ENCODE assay signal across 14 cellular contexts in genomic region chr1:57017717-57018116, GRCh38. TPM values are rescaled to one million over a fixed set of nuclear protein-coding genes. Genes with fewer than 3 reads are reported as not detected.
DNase-seq lines count a peak whose midpoint lies in the region; ATAC-seq and TF ChIP-seq lines count a peak whose summit lies in the region.
"Had no signal": no experiment of that assay in that cellular context is flagged by ENCODE, and none has a peak within 500 bp of the region (broad histone marks: within the 10 kb centered on the region; RNA-seq: fewer than 3 reads in every experiment).

No MANE protein-coding gene starts in this region.

- peak overlapping the region in 4 of 5 experiments; percentile 63 to 93 (median 77) for H3K27ac Mint-ChIP-seq in brain
- H3K27ac Mint-ChIP-seq in activated CD4-positive, alpha-beta T cell treated with anti-CD3 and anti-CD28 coated beads, Interleukin-2, amount 10 ng/mL, durations not matched to agents 7 days and 5 days, result no peak overlapping the region

- H3K9me3 Mint-ChIP-seq in brain, result peaks cover 0 to 3% (median 0%) of the 10 kb centered on the region in 5 experiments
- no peaks in the 10 kb centered on the region for H3K9me3 Mint-ChIP-seq in activated CD4-positive, alpha-beta T cell treated with anti-CD3 and anti-CD28 coated beads, Interleukin-2, amount 10 ng/mL, durations not matched to agents 7 days and 5 days

- CTCF ChIA-PET in activated CD4-positive, alpha-beta T cell treated with anti-CD3 and anti-CD28 coated beads, Interleukin-2, amount 10 ng/mL, durations not matched to agents 7 days and 5 days (lab: Charles Lee), result no interaction called here

- no peak overlapping the region for H3K4me3 ChIP-seq in Jurkat, Clone E6-1 (ENCODE audit: low read length)
- H3K4me3 ChIP-seq in lower lobe of right lung (no peak overlapping the region), psoas muscle (no peak overlapping the region)
- H3K4me3 ChIP-seq: MG63 had no signal

- no peaks in the 10 kb centered on the region for H3K27me3 Mint-ChIP-seq in brain
- H3K27me3 Mint-ChIP-seq in activated CD4-positive, alpha-beta T cell treated with anti-CD3 and anti-CD28 coated beads, Interleukin-2, amount 10 ng/mL, durations not matched to agents 7 days and 5 days, result no peaks in the 10 kb centered on the region

- TF ChIP-seq CTCF in brain (conservative IDR thresholded peaks at IDR 0.05) (peak in 1 of 2 experiments; percentile 43), lower lobe of right lung (IDR thresholded peaks at IDR 0.05) (peak; percentile 12), psoas muscle (IDR thresholded peaks at IDR 0.05) (no peak)

- H3K27me3 ChIP-seq in lower lobe of right lung (ENCODE audit: low read depth), result no peaks in the 10 kb centered on the region
- H3K27me3 ChIP-seq in psoas muscle (ENCODE audit: insufficient read depth in 3 of 3, low read length in 2 of 3), result no peaks in the 10 kb centered on the region
- H3K27me3 ChIP-seq: MG63 had no signal

- H3K27ac ChIP-seq in lower lobe of right lung (no peak overlapping the region), psoas muscle (no peak overlapping the region)

- H3K4me1 ChIP-seq in lower lobe of right lung (no peaks in the 10 kb centered on the region), psoas muscle (no peaks in the 10 kb centered on the region)

- ATAC-seq in lower lobe of right lung (no peak), psoas muscle (no peak)

- H3K4me3 Mint-ChIP-seq in brain, result no peak overlapping the region
- no peak overlapping the region for H3K4me3 Mint-ChIP-seq in activated CD4-positive, alpha-beta T cell treated with anti-CD3 and anti-CD28 coated beads, Interleukin-2, amount 10 ng/mL, durations not matched to agents 7 days and 5 days

- DNase-seq in GM03348 (ENCODE audit: low spot score), result peak; percentile 17
- peak; percentile 42 for DNase-seq in Jurkat, Clone E6-1 (ENCODE audit: low read depth, low spot score)
- no peak for DNase-seq in lower lobe of right lung
- DNase-seq in cardiac septum (ENCODE audit: low spot score), result no peak
- no peak for DNase-seq in activated CD4-positive, alpha-beta T cell treated with anti-CD3 and anti-CD28 coated beads, Interleukin-2, amount 10 ng/mL, durations not matched to agents 7 days and 5 days
- DNase-seq in psoas muscle, result no peak
- no peak for DNase-seq in putamen (ENCODE audit: low spot score)
- DNase-seq: activated effector memory CD4-positive, alpha-beta T cell treated with anti-CD3 and anti-CD28 coated beads, Interleukin-2, amount 50 U/mL, for 16 hours; effector CD8-positive, alpha-beta T cell; GF-D8; kidney glomerular epithelial cell; posterior cingulate gyrus had no signal

- H3K36me3 ChIP-seq in lower lobe of right lung (no peaks in the 10 kb centered on the region), psoas muscle (ENCODE audit: insufficient read depth in 1 of 2, low read depth in 1 of 2) (no peaks in the 10 kb centered on the region)
- H3K36me3 ChIP-seq: MG63 had no signal

- H3K9me3 ChIP-seq in lower lobe of right lung (no peaks in the 10 kb centered on the region), psoas muscle (no peaks in the 10 kb centered on the region)
- H3K9me3 ChIP-seq: MG63 had no signal

- POLR2A ChIA-PET in activated CD4-positive, alpha-beta T cell treated with anti-CD3 and anti-CD28 coated beads, Interleukin-2, amount 10 ng/mL, durations not matched to agents 7 days and 5 days (lab: Charles Lee), result no interaction called here

- 79 to 87% (median 83%) methylated on average over 7 of the region's 7 CpGs for WGBS in psoas muscle, 3 donors

- H3K36me3 Mint-ChIP-seq in brain, result peaks cover 11% of the 10 kb centered on the region
- no peaks in the 10 kb centered on the region for H3K36me3 Mint-ChIP-seq in activated CD4-positive, alpha-beta T cell treated with anti-CD3 and anti-CD28 coated beads, Interleukin-2, amount 10 ng/mL, durations not matched to agents 7 days and 5 days (ENCODE audit: low read depth)

- H3K4me1 Mint-ChIP-seq in brain, result peaks cover 28% of the 10 kb centered on the region
- no peaks in the 10 kb centered on the region for H3K4me1 Mint-ChIP-seq in activated CD4-positive, alpha-beta T cell treated with anti-CD3 and anti-CD28 coated beads, Interleukin-2, amount 10 ng/mL, durations not matched to agents 7 days and 5 days

- intact Hi-C loops in lower lobe of right lung (cut with DNase I) (no loop called here), cardiac septum (cut with DNase I) (no loop called here), psoas muscle (cut with DNase I) (no loop called here)

RNA-seq across cellular contexts. Expression of gene C8B, which starts 51.9 kb away (rescaled TPM):
- polyA plus RNA-seq in Jurkat, Clone E6-1 (2012; ENCODE audit: insufficient read depth, insufficient read length), result not detected
- polyA plus RNA-seq in brain (ENCODE audit: insufficient read depth, low read depth, low replicate concordance) (not detected), psoas muscle (not detected)
- total RNA-seq in lower lobe of right lung (1.2 TPM), cardiac septum (not detected), psoas muscle (not detected)
- total RNA-seq in activated CD4-positive, alpha-beta T cell treated with anti-CD3 and anti-CD28 coated beads, Interleukin-2, amount 10 ng/mL, durations not matched to agents 7 days and 5 days, result not detected

Comparison
In these comparisons a context has a peak if more than half of its experiments do, and no peak if none do; other contexts are left out.
1. DNase-seq: peak in GM03348 (single experiment) and Jurkat, Clone E6-1 (single experiment); none in lower lobe of right lung (single experiment), cardiac septum (single experiment), activated CD4-positive, alpha-beta T cell treated with anti-CD3 and anti-CD28 coated beads, Interleukin-2, amount 10 ng/mL, durations not matched to agents 7 days and 5 days (single experiment), psoas muscle (0 of 2) and putamen (single experiment).